1 cellular context compared by ENCODE assay signal in genomic region chr2:216672996-216673395, GRCh38.
TF ChIP-seq lines count a peak whose summit lies in the region.

No MANE protein-coding gene starts in this region.

TF ChIP-seq in IMR-90, 13 proteins besides CTCF, POLR2A, EP300 and RAD21:
- TF ChIP-seq MAZ (IDR thresholded peaks at IDR 0.05; ENCODE audit: borderline replicate concordance, low read depth, low read length) (peak; percentile 16; the same call in 1 of the 2 replicates), CEBPB (IDR thresholded peaks at IDR 0.05; ENCODE audit: low read depth, low read length) (no peak), MXI1 (IDR thresholded peaks at IDR 0.05; ENCODE audit: borderline replicate concordance, low read depth, low read length) (no peak), RCOR1 (IDR thresholded peaks at IDR 0.05; ENCODE audit: insufficient replicate concordance, low read length) (no peak)
